10 cellular contexts compared by ENCODE assay signal in the genomic region with DNA sequence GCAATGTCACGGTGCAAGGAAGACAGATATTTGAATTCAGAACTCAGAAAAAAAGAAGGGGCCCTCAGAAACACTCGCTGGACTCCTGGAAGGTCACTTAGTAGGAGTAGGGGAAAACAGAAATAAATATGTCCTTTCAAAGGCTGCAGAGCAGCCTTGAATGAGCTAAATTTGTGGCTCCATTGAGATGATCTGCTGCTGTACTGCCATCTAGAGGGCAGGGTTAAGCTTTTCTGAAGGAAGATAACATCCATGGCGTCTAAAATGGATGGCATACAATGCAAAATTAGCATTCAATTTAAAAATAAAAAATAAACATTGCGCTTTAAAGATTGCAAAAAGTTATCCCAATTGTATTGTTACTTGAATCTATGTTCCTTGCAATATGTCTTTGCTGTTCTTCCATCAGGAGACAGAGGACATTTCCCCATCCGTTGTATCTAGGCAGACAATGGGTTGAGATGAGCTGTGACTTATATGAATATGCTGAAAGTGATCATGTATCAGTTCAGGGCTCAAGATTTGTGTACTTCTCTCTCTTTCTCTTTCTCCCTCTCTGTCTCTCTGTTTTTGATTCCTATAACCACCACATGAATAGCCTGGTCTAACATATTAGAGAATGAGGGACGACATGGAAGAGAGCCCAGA.
DNase-seq lines count a peak whose midpoint lies in the region; ATAC-seq and TF ChIP-seq lines count a peak whose summit lies in the region.
"Had no signal": no experiment of that assay in that cellular context is flagged by ENCODE, and none has a peak within 500 bp of the region (broad histone marks: within the 10 kb centered on the region; RNA-seq: fewer than 3 reads in every experiment).

No MANE protein-coding gene starts in this region.

- H3K27me3 ChIP-seq in Loucy (ENCODE audit: insufficient read depth, low read length, poor library complexity, severe bottlenecking), result no peaks in the 10 kb centered on the region
- H3K27me3 ChIP-seq in naive thymus-derived CD4-positive, alpha-beta T cell (ENCODE audit: control insufficient read depth in 2 of 2, insufficient read depth in 2 of 2, low read length in 2 of 2), result no peaks in the 10 kb centered on the region
- no peaks in the 10 kb centered on the region for H3K27me3 ChIP-seq in stomach

- intact Hi-C loops in naive thymus-derived CD4-positive, alpha-beta T cell (cut with micrococcal nuclease), result no loop called here
- intact Hi-C loops in stomach (cut with DNase I; ENCODE audit: low total_unique reads), result no loop called here

- H3K9ac ChIP-seq in Loucy (ENCODE audit: low read depth, low read length, poor library complexity, severe bottlenecking), result no peak overlapping the region
- H3K9ac ChIP-seq: KMS-11 had no signal

- TF ChIP-seq POLR2A in stomach (IDR thresholded peaks at IDR 0.05), result no peak

- no peak overlapping the region for H3K27ac Mint-ChIP-seq in naive thymus-derived CD4-positive, alpha-beta T cell

- H3K27ac ChIP-seq in HEK293 (ENCODE audit: extremely low read depth, low read depth, low read length), result no peak overlapping the region
- no peak overlapping the region for H3K27ac ChIP-seq in naive thymus-derived CD4-positive, alpha-beta T cell (ENCODE audit: low read depth, low read length)
- H3K27ac ChIP-seq in stomach, result no peak overlapping the region
- H3K27ac ChIP-seq: epithelial cell of prostate, KMS-11 had no signal

- ATAC-seq in naive thymus-derived CD4-positive, alpha-beta T cell, result no peak

- H3K9me3 Mint-ChIP-seq in naive thymus-derived CD4-positive, alpha-beta T cell, result peaks cover 0 to 27% (median 4%) of the 10 kb centered on the region in 11 donors

- no peaks in the 10 kb centered on the region for H3K4me1 Mint-ChIP-seq in naive thymus-derived CD4-positive, alpha-beta T cell

- H4K20me1 ChIP-seq in Loucy (ENCODE audit: insufficient read depth, low read length, poor library complexity, severe bottlenecking), result no peaks in the 10 kb centered on the region

- no peak overlapping the region for H3K4me3 ChIP-seq in HEK293 (ENCODE audit: low read depth, low read length)
- no peak overlapping the region for H3K4me3 ChIP-seq in Loucy (ENCODE audit: low read length, poor library complexity, severe bottlenecking)
- H3K4me3 ChIP-seq in epithelial cell of proximal tubule (ENCODE audit: low read depth, low read length), result no peak overlapping the region
- no peak overlapping the region for H3K4me3 ChIP-seq in naive thymus-derived CD4-positive, alpha-beta T cell (ENCODE audit: low read length)
- H3K4me3 ChIP-seq in stomach, result no peak overlapping the region

- H3K4me1 ChIP-seq in HEK293 (ENCODE audit: control insufficient read depth, insufficient read depth, low read length) (no peaks in the 10 kb centered on the region), Loucy (ENCODE audit: insufficient read depth, low read length, poor library complexity, severe bottlenecking) (peaks cover 7% of the 10 kb centered on the region), stomach (no peaks in the 10 kb centered on the region)
- H3K4me1 ChIP-seq in naive thymus-derived CD4-positive, alpha-beta T cell (ENCODE audit: control insufficient read depth in 2 of 2, insufficient read depth in 2 of 2, low read length in 2 of 2), result no peaks in the 10 kb centered on the region

- no peaks in the 10 kb centered on the region for H3K36me3 Mint-ChIP-seq in naive thymus-derived CD4-positive, alpha-beta T cell

- no peaks in the 10 kb centered on the region for H3K9me3 ChIP-seq in HEK293 (ENCODE audit: control insufficient read depth, insufficient read depth, low read depth, low read length)
- 0 out of 2 replicates have a peak, but pooled peaks cover 6% of the 10 kb centered on the region for H3K9me3 ChIP-seq in Loucy (ENCODE audit: insufficient read depth, low read depth, low read length)
- no peaks in the 10 kb centered on the region for H3K9me3 ChIP-seq in naive thymus-derived CD4-positive, alpha-beta T cell (ENCODE audit: control insufficient read depth in 2 of 3, low read length in 3 of 3)
- H3K9me3 ChIP-seq in stomach, result peaks cover 6 to 24% (median 13%) of the 10 kb centered on the region in 4 donors

- H3F3A ChIP-seq in Loucy (ENCODE audit: low read depth), result no peaks in the 10 kb centered on the region

- POLR2A ChIA-PET in HEK293 (lab: Yijun Ruan, JAX), result no interaction called here
- POLR2A ChIA-PET in naive thymus-derived CD4-positive, alpha-beta T cell (lab: Charles Lee), result no interaction called here

- H3K36me3 ChIP-seq in HEK293 (ENCODE audit: control insufficient read depth in 2 of 2, insufficient read depth in 1 of 2, low read length in 2 of 2) (no peaks in the 10 kb centered on the region), Loucy (ENCODE audit: insufficient read depth, low read length) (no peaks in the 10 kb centered on the region), stomach (no peaks in the 10 kb centered on the region)
- H3K36me3 ChIP-seq in naive thymus-derived CD4-positive, alpha-beta T cell (ENCODE audit: control insufficient read depth in 2 of 3, insufficient read depth in 3 of 3, low read length in 3 of 3), result no peaks in the 10 kb centered on the region

- WGBS in stomach, 5 donors, result 51 to 62% (median 55%) methylated on average over 6 of the region's 6 CpGs

- CTCF ChIA-PET in HEK293 (lab: Yijun Ruan, JAX), result interaction anchor here (0.6 to 2.6 kb wide), 29 partner anchors 9 to 735 kb away, joined by 3 to 14 read pairs (median 4); no protein-coding TSS in a partner anchor
- CTCF ChIA-PET in naive thymus-derived CD4-positive, alpha-beta T cell (lab: Charles Lee), result no interaction called here

- DNase-seq in epithelial cell of proximal tubule (ENCODE audit: low read depth) (no peak), stomach (no peak), GM03348 (ENCODE audit: low spot score) (no peak)
- no peak for DNase-seq in naive thymus-derived CD4-positive, alpha-beta T cell
- DNase-seq in activated CD4-positive, alpha-beta T cell treated with anti-CD3 and anti-CD28 coated beads for 4 hours, result no peak

- peak; percentile 57 for TF ChIP-seq CTCF in GM12872 (IDR thresholded peaks at IDR 0.05; ENCODE audit: insufficient read depth, low read depth, low read length)
- no peak for TF ChIP-seq CTCF in HEK293 (tag by site-specific recombination; IDR thresholded peaks at IDR 0.05)
- peak; percentile 78 for TF ChIP-seq CTCF in Loucy (conservative IDR thresholded peaks at IDR 0.05; ENCODE audit: low read length)
- peak; percentile 82 for TF ChIP-seq CTCF in epithelial cell of proximal tubule (conservative IDR thresholded peaks at IDR 0.05; ENCODE audit: low read depth, low read length)
- no peak for TF ChIP-seq CTCF in stomach (IDR thresholded peaks at IDR 0.05)

- no peaks in the 10 kb centered on the region for H3K79me2 ChIP-seq in Loucy (ENCODE audit: insufficient read depth, low read length)

- H2AFZ ChIP-seq in Loucy (ENCODE audit: low read length), result peak overlapping the region; percentile 24

- no peak overlapping the region for H3K4me3 Mint-ChIP-seq in naive thymus-derived CD4-positive, alpha-beta T cell

- TF ChIP-seq EP300 in stomach (IDR thresholded peaks at IDR 0.05), result no peak

- H3K4me2 ChIP-seq in Loucy (ENCODE audit: low read depth, low read length, poor library complexity, severe bottlenecking), result peak overlapping the region; percentile 4
- H3K4me2 ChIP-seq: KMS-11 had no signal

- H3K9me2 ChIP-seq in Loucy (replicated peaks; ENCODE audit: low read depth, low read length), result no peaks in the 10 kb centered on the region

- H3K27me3 Mint-ChIP-seq in naive thymus-derived CD4-positive, alpha-beta T cell, result no peaks in the 10 kb centered on the region

TF ChIP-seq in HEK293, 187 proteins besides CTCF, POLR2A, EP300 and RAD21:
- TF ChIP-seq ZNF768 (tag by site-specific recombination; IDR thresholded peaks at IDR 0.05) (no peak), ZNF654 (tag by site-specific recombination; IDR thresholded peaks at IDR 0.05; ENCODE audit: low read depth) (peak; percentile 37)

Comparison
In these comparisons a context has a peak if more than half of its experiments do, and no peak if none do; other contexts are left out.
1. CTCF ChIP-seq: peak in GM12872 (single experiment), Loucy (single experiment) and epithelial cell of proximal tubule (single experiment); none in HEK293 (single experiment) and stomach (0 of 7).